In the genomic region with DNA sequence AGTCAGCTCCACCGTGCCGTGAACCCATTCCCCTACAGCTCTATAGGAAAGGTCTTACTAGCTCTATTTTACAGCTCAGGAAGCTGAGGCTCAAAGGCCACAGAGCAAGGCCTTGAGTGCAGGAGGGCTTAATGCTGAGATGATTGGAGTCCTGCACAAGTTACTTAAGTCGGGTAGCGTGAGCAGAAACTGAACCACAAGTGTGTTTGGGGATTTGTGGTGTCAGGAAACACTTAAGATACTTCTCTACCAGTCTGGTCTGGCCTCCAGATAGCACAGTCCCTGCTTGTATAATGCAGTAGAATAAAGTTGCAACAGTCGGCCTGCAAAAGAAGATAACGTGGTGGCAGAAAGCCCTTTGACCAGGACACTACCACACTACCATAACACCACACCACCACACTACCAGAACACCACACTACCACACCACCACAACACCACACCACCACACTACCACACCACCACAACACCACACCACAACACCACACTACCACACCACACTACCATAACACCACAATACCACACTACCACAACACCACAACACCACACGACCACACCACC, we compare ENCODE assay signal across 8 cellular contexts.
A peak's percentile ranks its signal among the peaks of the same experiment; 100 is the strongest.
DNase-seq lines count a peak whose midpoint lies in the region; ATAC-seq, FAIRE-seq and TF ChIP-seq lines count a peak whose summit lies in the region.

No MANE protein-coding gene starts in this region.

- TF ChIP-seq POLR2A in endothelial cell of umbilical vein (IDR thresholded peaks at IDR 0.05; ENCODE audit: low read depth, low read length) (no peak), suprapubic skin (IDR thresholded peaks at IDR 0.05) (no peak)

- H3K79me2 ChIP-seq in OCI-LY3 (ENCODE audit: low read length) (no peaks in the 10 kb centered on the region), endothelial cell of umbilical vein (ENCODE audit: control insufficient read depth, insufficient read depth, low read length) (no peaks in the 10 kb centered on the region)

- dilution Hi-C loops in endothelial cell of umbilical vein (cut with MboI; ENCODE audit: extremely low pct_ligation_motif_present, low sequenced_read_pairs), result no loop called here

- CTCF ChIA-PET in activated naive CD4-positive, alpha-beta T cell treated with anti-CD3 and anti-CD28 coated beads, Interleukin-2, amount 10 ng/mL, durations not matched to agents 7 days and 5 days (lab: Charles Lee), result interaction anchor here (0.7 kb wide), 1 partner anchor 121 kb away, joined by 4 read pairs; no protein-coding TSS in a partner anchor
- CTCF ChIA-PET in endothelial cell of umbilical vein (lab: Charles Lee), result interaction anchor here (0.8 to 4.3 kb wide), 2 partner anchors 11 to 28 kb away, joined by 3 to 22 read pairs; no protein-coding TSS in a partner anchor

- POLR2A ChIA-PET in endothelial cell of umbilical vein (lab: Charles Lee), result interaction anchor here (1.2 kb wide), 1 partner anchor 11 kb away, joined by 4 read pairs; no protein-coding TSS in a partner anchor

- H3K4me2 ChIP-seq in OCI-LY3 (ENCODE audit: low read length), result no peak overlapping the region
- H3K4me2 ChIP-seq in endothelial cell of umbilical vein (ENCODE audit: insufficient read depth, low read length), result no peak overlapping the region

- H3K4me1 ChIP-seq in OCI-LY3 (ENCODE audit: low read length) (peaks cover 27% of the 10 kb centered on the region), endothelial cell of umbilical vein (ENCODE audit: control insufficient read depth, extremely low read depth, insufficient read depth, low read length) (peaks cover 20% of the 10 kb centered on the region), suprapubic skin (peaks cover 35% of the 10 kb centered on the region)

- H3K9me1 ChIP-seq in endothelial cell of umbilical vein (replicated peaks; ENCODE audit: control insufficient read depth, extremely low read depth, insufficient read depth, low read length), result no peaks in the 10 kb centered on the region

- H3K4me3 ChIP-seq in OCI-LY3 (ENCODE audit: low read length), result no peak overlapping the region
- H3K4me3 ChIP-seq in endothelial cell of umbilical vein (replicated peaks in 1 of 3; ENCODE audit: insufficient read depth in 1 of 3, low read depth in 1 of 3, low read length in 3 of 3), result no peak overlapping the region
- no peak overlapping the region for H3K4me3 ChIP-seq in suprapubic skin

- DNase-seq in activated naive CD4-positive, alpha-beta T cell treated with anti-CD3 and anti-CD28 coated beads, Interleukin-2, amount 10 ng/mL, durations not matched to agents 7 days and 5 days, result peak; percentile 43
- no peak for DNase-seq in activated naive CD4-positive, alpha-beta T cell treated with anti-CD3 and anti-CD28 coated beads, Interleukin-2, amount 50 U/mL, for 16 hours
- peak; percentile 65 for DNase-seq in endothelial cell of umbilical vein (ENCODE audit: low read depth, low spot score)
- peak; percentile 88 for DNase-seq in stromal cell of bone marrow (ENCODE audit: low read depth)
- DNase-seq in stimulated activated CD4-positive, alpha-beta T cell treated with anti-CD3 and anti-CD28 coated beads, Interleukin-1b, Interleukin-23, amount 100 ng/mL, for 48 hours, result no peak
- DNase-seq in suprapubic skin (ENCODE audit: low spot score in 2 of 2), result no peak

- no peaks in the 10 kb centered on the region for H3K9me3 ChIP-seq in OCI-LY3 (ENCODE audit: insufficient read depth, low read length)
- no peaks in the 10 kb centered on the region for H3K9me3 ChIP-seq in endothelial cell of umbilical vein (replicated peaks; ENCODE audit: control insufficient read depth, insufficient read depth, low read length)
- H3K9me3 ChIP-seq in suprapubic skin, result no peaks in the 10 kb centered on the region

- FAIRE-seq in endothelial cell of umbilical vein (lab: Jason Lieb, UNC), result peak; percentile 69

- peaks cover 34% of the 10 kb centered on the region for H3K4me1 Mint-ChIP-seq in activated naive CD4-positive, alpha-beta T cell treated with anti-CD3 and anti-CD28 coated beads, Interleukin-2, amount 10 ng/mL, durations not matched to agents 7 days and 5 days

- TF ChIP-seq CTCF in OCI-LY3 (IDR thresholded peaks at IDR 0.05; ENCODE audit: low read depth, low read length) (no peak), endothelial cell of umbilical vein (IDR thresholded peaks at IDR 0.05; ENCODE audit: extremely low read depth in 1 of 2, insufficient read depth in 1 of 2, low read depth in 1 of 2, low read length in 2 of 2) (no peak), suprapubic skin (IDR thresholded peaks at IDR 0.05) (no peak)

- TF ChIP-seq EP300 in suprapubic skin (IDR thresholded peaks at IDR 0.05), result no peak

- intact Hi-C loops in endothelial cell of umbilical vein (cut with micrococcal nuclease), result no loop called here

- peaks cover 32% of the 10 kb centered on the region for H3K27me3 Mint-ChIP-seq in activated naive CD4-positive, alpha-beta T cell treated with anti-CD3 and anti-CD28 coated beads, Interleukin-2, amount 10 ng/mL, durations not matched to agents 7 days and 5 days

- H3K9me3 Mint-ChIP-seq in activated naive CD4-positive, alpha-beta T cell treated with anti-CD3 and anti-CD28 coated beads, Interleukin-2, amount 10 ng/mL, durations not matched to agents 7 days and 5 days, result peaks cover 3% of the 10 kb centered on the region

- H3K36me3 ChIP-seq in OCI-LY3 (replicated peaks; ENCODE audit: low read depth, low read length) (no peaks in the 10 kb centered on the region), endothelial cell of umbilical vein (ENCODE audit: control insufficient read depth in 2 of 2, extremely low read depth in 1 of 2, insufficient read depth in 2 of 2, low read length in 2 of 2) (no peaks in the 10 kb centered on the region), suprapubic skin (no peaks in the 10 kb centered on the region)

- peak overlapping the region; percentile 39; the same call in 1 of the 2 replicates for H2AFZ ChIP-seq in OCI-LY3 (ENCODE audit: low read depth, low read length)
- H2AFZ ChIP-seq in endothelial cell of umbilical vein (ENCODE audit: low read depth, low read length), result peak overlapping the region; percentile 1

- 67% methylated on average over 7 of the region's 7 CpGs for WGBS in suprapubic skin

- BruUV-seq in endothelial cell of umbilical vein (replicated peaks; lab: Mats Ljungman, UMichigan), result no TSS peak

- peak overlapping the region; percentile 71 for H3K27ac Mint-ChIP-seq in activated naive CD4-positive, alpha-beta T cell treated with anti-CD3 and anti-CD28 coated beads, Interleukin-2, amount 10 ng/mL, durations not matched to agents 7 days and 5 days

- H4K20me1 ChIP-seq in OCI-LY3 (ENCODE audit: insufficient read depth, low read length) (no peaks in the 10 kb centered on the region), endothelial cell of umbilical vein (replicated peaks; ENCODE audit: control insufficient read depth, extremely low read depth, insufficient read depth, low read length) (no peaks in the 10 kb centered on the region)

- H3K27ac ChIP-seq in OCI-LY3 (ENCODE audit: low read length) (peak overlapping the region; percentile 49), endothelial cell of umbilical vein (ENCODE audit: insufficient read depth, low read depth, low read length) (no peak overlapping the region), suprapubic skin (no peak overlapping the region)

- peaks cover 3% of the 10 kb centered on the region for H3K36me3 Mint-ChIP-seq in activated naive CD4-positive, alpha-beta T cell treated with anti-CD3 and anti-CD28 coated beads, Interleukin-2, amount 10 ng/mL, durations not matched to agents 7 days and 5 days

- no peak for ATAC-seq in GM21515 (IDR thresholded peaks at IDR 0.05; ENCODE audit: unreplicated experiment)

- H3K27me3 ChIP-seq in OCI-LY3 (ENCODE audit: low read depth, low read length), result no peaks in the 10 kb centered on the region
- H3K27me3 ChIP-seq in endothelial cell of umbilical vein (ENCODE audit: control insufficient read depth in 2 of 2, insufficient read depth in 2 of 2, low read length in 2 of 2), result no peaks in the 10 kb centered on the region
- no peaks in the 10 kb centered on the region for H3K27me3 ChIP-seq in suprapubic skin

- H3K9ac ChIP-seq in OCI-LY3 (ENCODE audit: low read length) (no peak overlapping the region), endothelial cell of umbilical vein (replicated peaks; ENCODE audit: extremely low read depth, insufficient read depth, low read length) (no peak overlapping the region)

- peak overlapping the region; percentile 19 for H3K4me3 Mint-ChIP-seq in activated naive CD4-positive, alpha-beta T cell treated with anti-CD3 and anti-CD28 coated beads, Interleukin-2, amount 10 ng/mL, durations not matched to agents 7 days and 5 days

TF ChIP-seq in endothelial cell of umbilical vein, 7 proteins besides CTCF, POLR2A, EP300 and RAD21:
- TF ChIP-seq MYC (IDR thresholded peaks at IDR 0.05; ENCODE audit: low read depth, low read length) (no peak), FOS (IDR thresholded peaks at IDR 0.05; ENCODE audit: borderline replicate concordance, insufficient read depth, low read length) (no peak), EZH2 (IDR thresholded peaks at IDR 0.05; ENCODE audit: borderline replicate concordance, low read depth, low read length, severe bottlenecking) (no peak), JUN (IDR thresholded peaks at IDR 0.05; ENCODE audit: borderline replicate concordance, insufficient read depth, insufficient read length, low read depth) (no peak), POLR2AphosphoS5 (IDR thresholded peaks at IDR 0.05; ENCODE audit: insufficient read depth, low read depth, low read length) (no peak), GATA2 (IDR thresholded peaks at IDR 0.05; ENCODE audit: insufficient read depth, insufficient read length, low read depth, low read length) (no peak), MAX (IDR thresholded peaks at IDR 0.05; ENCODE audit: insufficient read depth, insufficient read length) (no peak)
TF ChIP-seq in endothelial cell of umbilical vein: peak in this region for 0.

Comparison
In these comparisons a context has a peak if more than half of its experiments do, and no peak if none do; other contexts are left out.
1. DNase-seq: peak in activated naive CD4-positive, alpha-beta T cell treated with anti-CD3 and anti-CD28 coated beads, Interleukin-2, amount 10 ng/mL, durations not matched to agents 7 days and 5 days (single experiment), endothelial cell of umbilical vein (single experiment) and stromal cell of bone marrow (single experiment); none in activated naive CD4-positive, alpha-beta T cell treated with anti-CD3 and anti-CD28 coated beads, Interleukin-2, amount 50 U/mL, for 16 hours (single experiment), stimulated activated CD4-positive, alpha-beta T cell treated with anti-CD3 and anti-CD28 coated beads, Interleukin-1b, Interleukin-23, amount 100 ng/mL, for 48 hours (single experiment) and suprapubic skin (0 of 2).